Comparison of ENCODE assay signal across 17 cellular contexts in the genomic region with DNA sequence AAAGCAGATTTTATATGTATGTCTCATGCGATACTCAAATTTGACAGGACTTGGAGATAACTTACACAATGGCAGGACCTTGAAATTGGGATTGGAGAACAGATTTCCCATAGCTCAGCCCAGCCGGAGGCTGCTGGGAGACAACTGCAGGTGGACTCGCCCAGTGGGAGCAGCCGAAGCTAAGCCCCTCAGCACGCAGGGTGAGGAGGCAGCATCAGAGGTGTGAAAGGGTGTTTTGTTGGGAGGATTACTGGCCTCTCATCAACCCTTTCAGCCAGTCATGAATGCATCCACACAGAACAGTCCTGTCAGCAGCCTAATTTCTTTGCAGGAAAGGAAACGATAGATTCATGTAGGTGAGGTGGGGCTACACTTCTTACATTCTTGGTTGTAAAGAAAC.
DNase-seq lines count a peak whose midpoint lies in the region; ATAC-seq, FAIRE-seq and TF ChIP-seq lines count a peak whose summit lies in the region.
"Had no signal": no experiment of that assay in that cellular context is flagged by ENCODE, and none has a peak within 500 bp of the region (broad histone marks: within the 10 kb centered on the region; RNA-seq: fewer than 3 reads in every experiment).

No MANE protein-coding gene starts in this region.

- H3T11ph ChIP-seq in H9 (ENCODE audit: low read length) = no peak overlapping the region

- H3K4me2 ChIP-seq in H9 (ENCODE audit: insufficient read depth, insufficient read length, low read length) (no peak overlapping the region), H1 (ENCODE audit: insufficient read depth in 1 of 2, low read depth in 2 of 2, low read length in 2 of 2) (no peak overlapping the region), neural progenitor cell (peak overlapping the region; percentile 60)
- H3K4me2 ChIP-seq: BLaER1 had no signal

- H3K23ac ChIP-seq in H9 (ENCODE audit: insufficient read length, low read depth, low read length) (no peak overlapping the region), H1 (ENCODE audit: insufficient read length) (no peak overlapping the region)

- H3K4me1 ChIP-seq in H9 (ENCODE audit: insufficient read depth, low read length) = no peaks in the 10 kb centered on the region
- no peaks in the 10 kb centered on the region; a peak in 1 of 7 replicates for H3K4me1 ChIP-seq in H1 (replicated peaks in 1 of 4; ENCODE audit: control insufficient read depth in 3 of 4, insufficient read depth in 4 of 4, low read length in 3 of 4)
- peaks cover 30% of the 10 kb centered on the region for H3K4me1 ChIP-seq in neural progenitor cell
- H3K4me1 ChIP-seq: BLaER1 had no signal

- H2BK20ac ChIP-seq in H9 (ENCODE audit: low read depth, low read length, poor library complexity, severe bottlenecking) (no peak overlapping the region), H1 (ENCODE audit: low read length) (no peak overlapping the region)

- H3K4me1 Mint-ChIP-seq in H9 (peaks cover 17 to 19% of the 10 kb centered on the region in 2 experiments), neural progenitor cell (peaks cover 16% of the 10 kb centered on the region)
- H3K4me1 Mint-ChIP-seq: CD8-positive, alpha-beta memory T cell had no signal

- CTCF ChIA-PET in H1 (lab: Charles Lee; ENCODE audit: partially characterized antibody) = interaction anchor here (0.7 to 1.0 kb wide), 3 partner anchors 36 to 182 kb away, joined by 3 to 4 read pairs (median 3); no protein-coding TSS in a partner anchor

- H2BK120ac ChIP-seq in H9 (ENCODE audit: low read depth, low read length, poor library complexity, severe bottlenecking) (no peak overlapping the region), H1 (replicated peaks; ENCODE audit: low read depth, low read length) (no peak overlapping the region)

- no peak overlapping the region for H2AFZ ChIP-seq in H9 (ENCODE audit: low read length)
- H2AFZ ChIP-seq in H1 (ENCODE audit: low read length) = peak overlapping the region; percentile 96
- no peak overlapping the region for H2AFZ ChIP-seq in neural progenitor cell (replicated peaks)
- H2AFZ ChIP-seq: GM23248 had no signal

- TF ChIP-seq RAD21 in H1 (IDR thresholded peaks at IDR 0.05 in 1 of 2, conservative IDR thresholded peaks at IDR 0.05 in 1 of 2; ENCODE audit: low read depth in 2 of 2, low read length in 2 of 2) = no peak

- ATAC-seq in GM21786 (IDR thresholded peaks at IDR 0.05; ENCODE audit: unreplicated experiment) = no peak
- ATAC-seq: GM12878 had no signal

- H4K20me1 ChIP-seq in H9 (ENCODE audit: control insufficient read depth, insufficient read depth, insufficient read length) = no peaks in the 10 kb centered on the region
- H4K20me1 ChIP-seq in H1 (replicated peaks in 1 of 2; ENCODE audit: control insufficient read depth in 1 of 2, insufficient read depth in 2 of 2, low read length in 2 of 2) = no peaks in the 10 kb centered on the region
- H4K20me1 ChIP-seq in neural progenitor cell (ENCODE audit: low read depth) = peaks cover 8% of the 10 kb centered on the region
- H4K20me1 ChIP-seq: BLaER1 had no signal

- no peaks in the 10 kb centered on the region for H3K27me3 Mint-ChIP-seq in H9 (ENCODE audit: low read depth)
- no peaks in the 10 kb centered on the region for H3K27me3 Mint-ChIP-seq in neural progenitor cell (ENCODE audit: insufficient read depth, low read depth)

- no peak overlapping the region for H4K5ac ChIP-seq in H9 (ENCODE audit: insufficient read length, low read depth, low read length)
- H4K5ac ChIP-seq in H1 (ENCODE audit: insufficient read length, low read depth, low read length) = no peak overlapping the region

- no peak overlapping the region for H4K8ac ChIP-seq in H9 (replicated peaks; ENCODE audit: insufficient read length, low read depth, low read length)
- no peak overlapping the region for H4K8ac ChIP-seq in H1 (ENCODE audit: extremely low read depth, insufficient read depth, low read length)

- H3K27ac Mint-ChIP-seq in H9 = no peak overlapping the region; a peak in 1 of 7 replicates
- H3K27ac Mint-ChIP-seq in neural progenitor cell = no peak overlapping the region
- H3K27ac Mint-ChIP-seq: CD8-positive, alpha-beta memory T cell; HFFc6 had no signal

- no peaks in the 10 kb centered on the region for H3K79me1 ChIP-seq in H9 (ENCODE audit: insufficient read depth, low read depth, low read length, poor library complexity, severe bottlenecking)
- H3K79me1 ChIP-seq in H1 (ENCODE audit: low read depth, low read length) = no peaks in the 10 kb centered on the region

- H3K56ac ChIP-seq in H9 (ENCODE audit: insufficient read length, low read depth, low read length) (no peak overlapping the region), H1 (replicated peaks; ENCODE audit: insufficient read length, low read depth, low read length) (no peak overlapping the region)

- TF ChIP-seq EP300 in H1 (IDR thresholded peaks at IDR 0.05; ENCODE audit: borderline replicate concordance in 1 of 2, low read depth in 2 of 2, low read length in 2 of 2) = no peak

- H2BK5ac ChIP-seq in H9 (ENCODE audit: insufficient read length, low read length) = no peak overlapping the region
- no peak overlapping the region for H2BK5ac ChIP-seq in H1 (ENCODE audit: low read depth, low read length)

- no peak overlapping the region for H3K9ac ChIP-seq in H9 (ENCODE audit: extremely low read depth, insufficient read length, low read length)
- H3K9ac ChIP-seq in H1 (replicated peaks in 1 of 4; ENCODE audit: extremely low read depth in 1 of 4, low read depth in 3 of 4, low read length in 3 of 4) = no peak overlapping the region
- no peak overlapping the region for H3K9ac ChIP-seq in neural progenitor cell
- H3K9ac ChIP-seq: BLaER1, GM23248 had no signal

- WGBS in H9 (ENCODE audit: extremely low coverage, insufficient read length, low lambda C conversion rate) = no CpG with 5 or more reads among the region's 6 CpGs
- 90% methylated on average over 6 of the region's 6 CpGs; no CpG with 5 or more reads in 1 of the 2 experiments for WGBS in H1 (ENCODE audit: extremely low coverage in 1 of 2, insufficient coverage in 1 of 2, insufficient read length in 1 of 2, insufficient replicate concordance in 2 of 2, low coverage in 1 of 2, low lambda C conversion rate in 2 of 2, missing lambda C conversion rate in 1 of 2), 2 experiments

- H3K23me2 ChIP-seq in H9 (ENCODE audit: insufficient read length, low read depth, low read length, poor library complexity, severe bottlenecking) (no peaks in the 10 kb centered on the region), H1 (ENCODE audit: low read depth, low read length) (no peaks in the 10 kb centered on the region)

- POLR2A ChIA-PET in H1 (lab: Charles Lee; ENCODE audit: partially characterized antibody) = interaction anchor here (1.1 kb wide), 1 partner anchor 49 kb away, joined by 4 read pairs; no protein-coding TSS in a partner anchor

- H2BK12ac ChIP-seq in H9 (ENCODE audit: insufficient read length, low read depth, low read length) (no peak overlapping the region), H1 (ENCODE audit: low read depth, low read length) (peak overlapping the region; percentile 31; the same call in 1 of the 2 replicates)

- H4K91ac ChIP-seq in H9 (ENCODE audit: insufficient read length, low read depth, low read length) (no peak overlapping the region), H1 (replicated peaks; ENCODE audit: insufficient read length, low read length) (no peak overlapping the region)

- no peaks in the 10 kb centered on the region for H3K36me3 ChIP-seq in H1 (ENCODE audit: control insufficient read depth in 2 of 4, insufficient read depth in 4 of 4, low read length in 3 of 4)
- no peaks in the 10 kb centered on the region for H3K36me3 ChIP-seq in neural progenitor cell
- H3K36me3 ChIP-seq: BLaER1 had no signal

- H2BK15ac ChIP-seq in H9 (ENCODE audit: low read depth, low read length) (no peak overlapping the region), H1 (ENCODE audit: low read length) (no peak overlapping the region)

- no peak overlapping the region for H3K18ac ChIP-seq in H9 (ENCODE audit: insufficient read length, low read depth, low read length)
- no peak overlapping the region for H3K18ac ChIP-seq in H1 (ENCODE audit: extremely low read depth, low read length)

- H3K14ac ChIP-seq in H9 (ENCODE audit: insufficient read depth, low read length) (no peak overlapping the region; the same call in 1 of the 2 replicates), H1 (ENCODE audit: insufficient read length) (no peak overlapping the region)

- TF ChIP-seq POLR2A in H1 (IDR thresholded peaks at IDR 0.05; ENCODE audit: control extremely low read depth in 1 of 2, low read depth in 2 of 2, low read length in 2 of 2) = no peak

- peak; percentile 7 for FAIRE-seq in H1 (lab: Jason Lieb, UNC)
- FAIRE-seq: GM12878 had no signal

- H3K36me3 Mint-ChIP-seq in H9 (ENCODE audit: insufficient read depth in 1 of 3, low read depth in 3 of 3) (no peaks in the 10 kb centered on the region), neural progenitor cell (no peaks in the 10 kb centered on the region)
- H3K36me3 Mint-ChIP-seq: CD8-positive, alpha-beta memory T cell had no signal

- H3K27ac ChIP-seq in H9 (ENCODE audit: insufficient read length, low read depth, low read length) (no peak overlapping the region), H1 (ENCODE audit: low read depth, low read length) (no peak overlapping the region), neural progenitor cell (peak overlapping the region; percentile 78)
- H3K27ac ChIP-seq: BLaER1, GM23248, HL-60 had no signal

- H3K4me3 Mint-ChIP-seq in H9 (no peak overlapping the region), neural progenitor cell (no peak overlapping the region)
- H3K4me3 Mint-ChIP-seq: CD8-positive, alpha-beta memory T cell; HFFc6 had no signal

- H2AK5ac ChIP-seq in H9 (ENCODE audit: insufficient read length, low read length) (no peak overlapping the region), H1 (ENCODE audit: low read depth, low read length) (no peak overlapping the region)

- H3F3A ChIP-seq in neural progenitor cell (ENCODE audit: low read depth) = peaks cover 24% of the 10 kb centered on the region

- H3K4me3 ChIP-seq in H1 (ENCODE audit: extremely low read depth in 1 of 4, insufficient read depth in 2 of 4, low read depth in 3 of 4, low read length in 4 of 4) = no peak overlapping the region
- no peak overlapping the region for H3K4me3 ChIP-seq in neural progenitor cell
- H3K4me3 ChIP-seq in foreskin fibroblast (ENCODE audit: low read depth in 1 of 2, low read length in 2 of 2) = no peak overlapping the region
- H3K4me3 ChIP-seq: BLaER1, GM12878, GM23248 had no signal

- no peaks in the 10 kb centered on the region for H3K27me3 ChIP-seq in H9 (ENCODE audit: insufficient read depth, low read length)
- H3K27me3 ChIP-seq in H1 (replicated peaks in 1 of 4; ENCODE audit: control insufficient read depth in 3 of 4, extremely low read depth in 1 of 4, insufficient read depth in 3 of 4, low read length in 3 of 4) = no peaks in the 10 kb centered on the region
- H3K27me3 ChIP-seq in neural progenitor cell = no peaks in the 10 kb centered on the region
- H3K27me3 ChIP-seq: BLaER1 had no signal

- H3K9me3 ChIP-seq in H9 (ENCODE audit: control insufficient read depth, low read depth, low read length) (no peaks in the 10 kb centered on the region), H1 (ENCODE audit: insufficient read depth in 2 of 2, low read depth in 1 of 2, low read length in 1 of 2) (no peaks in the 10 kb centered on the region), neural progenitor cell (ENCODE audit: low read depth) (no peaks in the 10 kb centered on the region)
- H3K9me3 ChIP-seq: BLaER1 had no signal

- peak; percentile 35 for DNase-seq in D341Med (ENCODE audit: low spot score)
- peak; percentile 28 for DNase-seq in H9
- DNase-seq in H1 (ENCODE audit: low read depth in 1 of 2, low spot score in 2 of 2) = no peak
- peak; percentile 83 for DNase-seq in neural progenitor cell (ENCODE audit: low spot score)
- DNase-seq in foreskin fibroblast = no peak
- no peak for DNase-seq in COLO668 (lab: John Stamatoyannopoulos, UW; ENCODE audit: unreplicated experiment)
- DNase-seq: 8988T; AML-193; CD8-positive, alpha-beta memory T cell; DMS79; GM23248; HCEC 1CT; HFFc6 had no signal

- TF ChIP-seq CTCF in H9 (conservative IDR thresholded peaks at IDR 0.05) = no peak
- no peak for TF ChIP-seq CTCF in H1 (IDR thresholded peaks at IDR 0.05; ENCODE audit: control extremely low read depth in 1 of 3, insufficient read depth in 1 of 3, low read depth in 1 of 3, low read length in 3 of 3)
- TF ChIP-seq CTCF in neural progenitor cell (IDR thresholded peaks at IDR 0.05) = no peak
- no peak for TF ChIP-seq CTCF in foreskin fibroblast (IDR thresholded peaks at IDR 0.05; ENCODE audit: low read depth, low read length)

- H3K79me2 ChIP-seq in H9 (ENCODE audit: insufficient read depth, low read length) = no peaks in the 10 kb centered on the region
- H3K79me2 ChIP-seq in H1 (ENCODE audit: control insufficient read depth in 1 of 2, insufficient read depth in 2 of 2, low read length in 2 of 2) = no peaks in the 10 kb centered on the region
- H3K79me2 ChIP-seq in neural progenitor cell (ENCODE audit: low read depth) = no peaks in the 10 kb centered on the region

- H3K9me3 Mint-ChIP-seq in H9 (no peaks in the 10 kb centered on the region), neural progenitor cell (peaks cover 4% of the 10 kb centered on the region)
- H3K9me3 Mint-ChIP-seq: CD8-positive, alpha-beta memory T cell; HFFc6 had no signal

- H3K4ac ChIP-seq in H9 (ENCODE audit: low read depth, low read length) (no peak overlapping the region), H1 (replicated peaks; ENCODE audit: insufficient read length, low read depth, low read length) (no peak overlapping the region)

Comparison
In these comparisons a context has a peak if more than half of its experiments do, and no peak if none do; other contexts are left out.
1. DNase-seq: peak in D341Med (single experiment), H9 (single experiment) and neural progenitor cell (single experiment); none in H1 (0 of 2), foreskin fibroblast (0 of 2) and COLO668 (single experiment).